Comparison of ENCODE assay signal across 14 cellular contexts in the genomic region with DNA sequence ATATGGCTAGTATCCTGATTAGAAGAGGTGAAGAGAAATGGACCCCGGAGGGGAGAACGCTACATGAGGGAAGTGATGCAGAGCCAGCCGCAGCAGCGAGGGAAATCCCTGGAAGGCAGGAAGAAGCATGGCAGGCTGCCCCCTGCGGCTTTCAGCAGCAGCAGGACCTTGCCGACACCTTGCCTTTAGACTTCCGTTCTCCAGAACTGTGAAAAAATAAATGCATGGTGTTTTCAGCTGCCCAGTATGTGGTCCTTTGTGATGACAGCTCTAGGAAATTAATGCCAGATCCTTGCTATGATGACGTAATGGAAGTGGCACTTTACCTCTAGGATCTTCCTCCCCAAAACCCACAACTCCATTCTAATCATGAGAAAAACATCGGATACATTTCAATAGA. TPM values are rescaled to one million over a fixed set of nuclear protein-coding genes. Genes with fewer than 3 reads are reported as not detected.
DNase-seq lines count a peak whose midpoint lies in the region; ATAC-seq, FAIRE-seq and TF ChIP-seq lines count a peak whose summit lies in the region.
"Had no signal": no experiment of that assay in that cellular context is flagged by ENCODE, and none has a peak within 500 bp of the region (broad histone marks: within the 10 kb centered on the region; RNA-seq: fewer than 3 reads in every experiment).

No MANE protein-coding gene starts in this region.

- H3K9me3 Mint-ChIP-seq in astrocyte (ENCODE audit: unreplicated experiment), result peaks cover 2% of the 10 kb centered on the region
- no peaks in the 10 kb centered on the region for H3K9me3 Mint-ChIP-seq in osteocyte (ENCODE audit: unreplicated experiment)
- peaks cover 4% of the 10 kb centered on the region; the same call in 1 of the 2 replicates for H3K9me3 Mint-ChIP-seq in HFFc6
- H3K9me3 Mint-ChIP-seq: CD8-positive, alpha-beta memory T cell had no signal

- ATAC-seq in GM18870 (IDR thresholded peaks at IDR 0.05; ENCODE audit: unreplicated experiment), result no peak
- ATAC-seq: heart right ventricle had no signal

- no peak overlapping the region for H4K8ac ChIP-seq in mesendoderm (ENCODE audit: low read depth, low read length)

- H3K79me1 ChIP-seq in mesendoderm (ENCODE audit: low read length), result no peaks in the 10 kb centered on the region

- no peaks in the 10 kb centered on the region for H4K20me1 ChIP-seq in astrocyte (ENCODE audit: insufficient read depth, low read length)

- H3K9ac ChIP-seq in astrocyte (ENCODE audit: low read length) (no peak overlapping the region), mesendoderm (ENCODE audit: low read length) (no peak overlapping the region)

- peaks cover 36% of the 10 kb centered on the region for H3K27me3 Mint-ChIP-seq in astrocyte (ENCODE audit: low read depth, unreplicated experiment)
- peaks cover 3% of the 10 kb centered on the region for H3K27me3 Mint-ChIP-seq in osteocyte (ENCODE audit: unreplicated experiment)
- H3K27me3 Mint-ChIP-seq in HFFc6 (ENCODE audit: insufficient read depth), result peaks cover 7% of the 10 kb centered on the region

- H3K27ac ChIP-seq in astrocyte (ENCODE audit: low read depth, low read length), result no peak overlapping the region
- H3K27ac ChIP-seq in mesendoderm (ENCODE audit: low read depth, low read length), result no peak overlapping the region
- H3K27ac ChIP-seq: cardiac muscle cell, heart right ventricle had no signal

- FAIRE-seq in astrocyte (lab: Jason Lieb, UNC), result no peak
- FAIRE-seq: endothelial cell of umbilical vein had no signal

- DNase-seq in ELR (ENCODE audit: low read depth) (peak; percentile 15), Kasumi-1 (lab: John Stamatoyannopoulos, UW) (peak; percentile 26 to 54), astrocyte (ENCODE audit: low read depth) (no peak), mesendoderm (peak; percentile 73), osteocyte (ENCODE audit: extremely low spot score, unreplicated experiment) (no peak), HFFc6 (no peak)
- DNase-seq: activated CD4-positive, alpha-beta T cell treated with anti-CD3 and anti-CD28 coated beads, Interleukin-2, amount 50 U/mL, for 4 hours; activated effector memory CD4-positive, alpha-beta T cell treated with anti-CD3 and anti-CD28 coated beads, Interleukin-2, amount 50 U/mL, for 16 hours; CD8-positive, alpha-beta memory T cell; heart right ventricle; substantia nigra had no signal

- H3K36me3 ChIP-seq in astrocyte (ENCODE audit: insufficient read depth, low read length) (no peaks in the 10 kb centered on the region), mesendoderm (ENCODE audit: control insufficient read depth, insufficient read depth, low read length) (no peaks in the 10 kb centered on the region)
- H3K36me3 ChIP-seq: cardiac muscle cell, heart right ventricle had no signal

- TF ChIP-seq CTCF in astrocyte (IDR thresholded peaks at IDR 0.05; ENCODE audit: insufficient read depth, low read depth, low read length) (no peak), osteocyte (IDR thresholded peaks at IDR 0.05) (no peak), HFFc6 (IDR thresholded peaks at IDR 0.05) (no peak)

- H3K79me2 ChIP-seq in astrocyte (ENCODE audit: insufficient read depth, low read length), result no peaks in the 10 kb centered on the region
- H3K79me2 ChIP-seq in mesendoderm (ENCODE audit: control insufficient read depth, insufficient read depth, low read length), result no peaks in the 10 kb centered on the region

- no peak overlapping the region for H2BK5ac ChIP-seq in mesendoderm (ENCODE audit: low read length)

- H3K4me3 ChIP-seq in astrocyte (ENCODE audit: insufficient read depth, low read depth, low read length) (no peak overlapping the region), mesendoderm (ENCODE audit: low read length) (no peak overlapping the region)
- H3K4me3 ChIP-seq: cardiac muscle cell, heart right ventricle had no signal

- H2BK15ac ChIP-seq in mesendoderm (replicated peaks; ENCODE audit: low read depth), result no peak overlapping the region

- H3K4me3 Mint-ChIP-seq in astrocyte (ENCODE audit: unreplicated experiment) (no peak overlapping the region), osteocyte (ENCODE audit: unreplicated experiment) (no peak overlapping the region), HFFc6 (no peak overlapping the region)

- no peaks in the 10 kb centered on the region for H3K27me3 ChIP-seq in astrocyte (ENCODE audit: insufficient read depth, low read length)
- H3K27me3 ChIP-seq in mesendoderm (ENCODE audit: insufficient read depth, low read length, poor library complexity), result no peaks in the 10 kb centered on the region
- H3K27me3 ChIP-seq: cardiac muscle cell, heart right ventricle had no signal

- H3K56ac ChIP-seq in mesendoderm (ENCODE audit: low read length), result no peak overlapping the region

- H2BK120ac ChIP-seq in mesendoderm (ENCODE audit: low read depth, low read length), result no peak overlapping the region

- no peaks in the 10 kb centered on the region for H3K4me1 Mint-ChIP-seq in astrocyte (ENCODE audit: low read depth, unreplicated experiment)
- peaks cover 7% of the 10 kb centered on the region for H3K4me1 Mint-ChIP-seq in osteocyte (ENCODE audit: unreplicated experiment)
- H3K4me1 Mint-ChIP-seq in HFFc6 (ENCODE audit: low read depth), result no peaks in the 10 kb centered on the region

- H3K9me3 ChIP-seq in astrocyte (ENCODE audit: insufficient read depth, low read depth, low read length), result no peaks in the 10 kb centered on the region
- H3K9me3 ChIP-seq: heart right ventricle had no signal

- no peak overlapping the region for H2AK5ac ChIP-seq in mesendoderm (ENCODE audit: low read length)

- no CpG with 5 or more reads among the region's 9 CpGs for WGBS in mesendoderm (ENCODE audit: extremely low coverage, insufficient coverage, low lambda C conversion rate)

- H2AFZ ChIP-seq in astrocyte (ENCODE audit: low read depth, low read length), result no peak overlapping the region

- H4K5ac ChIP-seq in mesendoderm (ENCODE audit: low read length), result no peak overlapping the region

- H3K27ac Mint-ChIP-seq in astrocyte (ENCODE audit: unreplicated experiment), result no peak overlapping the region
- no peak overlapping the region for H3K27ac Mint-ChIP-seq in osteocyte (ENCODE audit: unreplicated experiment)
- H3K27ac Mint-ChIP-seq in HFFc6, result no peak overlapping the region

- no peak overlapping the region for H3K23ac ChIP-seq in mesendoderm (ENCODE audit: low read length)

- H3K36me3 Mint-ChIP-seq in astrocyte (ENCODE audit: low read depth, unreplicated experiment) (no peaks in the 10 kb centered on the region), osteocyte (ENCODE audit: unreplicated experiment) (no peaks in the 10 kb centered on the region), HFFc6 (ENCODE audit: low read depth) (no peaks in the 10 kb centered on the region)
- H3K36me3 Mint-ChIP-seq: CD8-positive, alpha-beta memory T cell had no signal

- H3K18ac ChIP-seq in mesendoderm (ENCODE audit: low read length), result no peak overlapping the region

- H3K4me2 ChIP-seq in astrocyte (ENCODE audit: low read length), result peak overlapping the region; percentile 14
- H3K4me2 ChIP-seq in mesendoderm (ENCODE audit: low read length), result no peak overlapping the region

- H3K4me1 ChIP-seq in astrocyte (ENCODE audit: insufficient read depth, low read length) (no peaks in the 10 kb centered on the region), mesendoderm (ENCODE audit: control insufficient read depth, low read depth, low read length) (no peaks in the 10 kb centered on the region)
- H3K4me1 ChIP-seq: heart right ventricle had no signal

- H3K4ac ChIP-seq in mesendoderm (ENCODE audit: low read depth, low read length), result no peak overlapping the region

RNA-seq across cellular contexts. Expression of gene ZFP1, which starts 9.7 kb away (rescaled TPM):
- total RNA-seq in astrocyte (8.2 and 9.3 TPM in 2 replicates), osteocyte (16.5 and 17.0 TPM in 2 replicates)
- 5.9 TPM for polyA plus RNA-seq in mesendoderm (2013, experiment 1 of 2)
- 5.5 TPM for polyA plus RNA-seq in mesendoderm (2013, experiment 2 of 2)
- 10 to 100 TPM; 10.1 to 13.0 (median 11.8) TPM for total RNA-seq in HFFc6 (2021; fragmentation: NEBNext Ultra II Directional; extraction: Animal tissue kit (Norgen Biotek cat#: 25700))

RNA-seq across cellular contexts. Expression of gene LDHD, which starts 22.1 kb away (rescaled TPM):
- not detected in 2 replicates for total RNA-seq in astrocyte
- polyA plus RNA-seq in mesendoderm (2013, experiment 1 of 2), result 0.32 TPM
- polyA plus RNA-seq in mesendoderm (2013, experiment 2 of 2), result 0.35 TPM
- total RNA-seq in osteocyte, result 1.2 and 1.3 TPM in 2 replicates
- 1 to 10 TPM in 2 of 6 experiments, under 1 TPM in 4; 0.58 to 2.0 (median 0.77) TPM for total RNA-seq in HFFc6 (2021; fragmentation: NEBNext Ultra II Directional; extraction: Animal tissue kit (Norgen Biotek cat#: 25700))
- total RNA-seq: CD8-positive, alpha-beta memory T cell; endothelial cell of umbilical vein had no signal

Comparison
In these comparisons a context has a peak if more than half of its experiments do, and no peak if none do; other contexts are left out.
1. DNase-seq: peak in ELR (single experiment), Kasumi-1 (2 of 2) and mesendoderm (single experiment); none in astrocyte (single experiment), osteocyte (single experiment) and HFFc6 (single experiment).